3 cellular contexts compared by ENCODE assay signal in the genomic region with DNA sequence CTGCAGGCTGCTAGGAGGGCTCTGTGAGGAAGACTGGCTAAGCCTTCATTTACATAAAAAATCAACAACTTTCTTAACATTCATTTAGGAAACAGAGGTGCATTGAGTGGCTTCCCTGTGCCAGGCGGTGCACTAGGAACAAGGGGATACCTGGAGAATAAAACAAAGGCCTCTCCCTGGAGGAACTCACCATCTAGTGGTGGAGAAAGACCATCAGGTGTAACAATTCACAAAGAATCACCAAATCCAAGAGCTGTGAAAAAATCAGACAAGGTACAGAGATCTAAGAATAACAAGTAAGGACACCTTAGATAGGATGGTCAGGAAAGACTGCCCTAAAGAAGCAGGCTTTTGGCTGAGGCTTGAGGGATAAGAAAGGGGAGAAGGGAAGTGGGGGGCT.
TF ChIP-seq lines count a peak whose summit lies in the region.

No MANE protein-coding gene starts in this region.

TF ChIP-seq in Ishikawa, 13 proteins besides CTCF, POLR2A, EP300 and RAD21:
- TF ChIP-seq TEAD4 (IDR thresholded peaks at IDR 0.05), result no peak
- TF ChIP-seq ZBTB7A (IDR thresholded peaks at IDR 0.05; ENCODE audit: low read depth), result no peak
- no peak for TF ChIP-seq EGR1 (IDR thresholded peaks at IDR 0.05)

TF ChIP-seq in H1, 55 proteins besides CTCF, POLR2A, EP300 and RAD21:
- TF ChIP-seq, protein P1, sequence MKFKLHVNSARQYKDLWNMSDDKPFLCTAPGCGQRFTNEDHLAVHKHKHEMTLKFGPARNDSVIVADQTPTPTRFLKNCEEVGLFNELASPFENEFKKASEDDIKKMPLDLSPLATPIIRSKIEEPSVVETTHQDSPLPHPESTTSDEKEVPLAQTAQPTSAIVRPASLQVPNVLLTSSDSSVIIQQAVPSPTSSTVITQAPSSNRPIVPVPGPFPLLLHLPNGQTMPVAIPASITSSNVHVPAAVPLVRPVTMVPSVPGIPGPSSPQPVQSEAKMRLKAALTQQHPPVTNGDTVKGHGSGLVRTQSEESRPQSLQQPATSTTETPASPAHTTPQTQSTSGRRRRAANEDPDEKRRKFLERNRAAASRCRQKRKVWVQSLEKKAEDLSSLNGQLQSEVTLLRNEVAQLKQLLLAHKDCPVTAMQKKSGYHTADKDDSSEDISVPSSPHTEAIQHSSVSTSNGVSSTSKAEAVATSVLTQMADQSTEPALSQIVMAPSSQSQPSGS (IDR thresholded peaks at IDR 0.05; ENCODE audit: low read length), result no peak
- no peak for TF ChIP-seq KDM1A (IDR thresholded peaks at IDR 0.05; ENCODE audit: borderline replicate concordance, low read length)
- TF ChIP-seq SP1 (IDR thresholded peaks at IDR 0.05; ENCODE audit: low read depth, low read length), result no peak

TF ChIP-seq in SK-N-SH treated with all-trans-retinoic acid at 6 μM for 48 hours, 23 proteins besides CTCF, POLR2A, EP300 and RAD21:
- TF ChIP-seq ARNTL (CRISPR knock-in tag; IDR thresholded peaks at IDR 0.05; ENCODE audit: borderline replicate concordance, low read depth), result no peak
